17 cellular contexts compared by ENCODE assay signal in the genomic region with DNA sequence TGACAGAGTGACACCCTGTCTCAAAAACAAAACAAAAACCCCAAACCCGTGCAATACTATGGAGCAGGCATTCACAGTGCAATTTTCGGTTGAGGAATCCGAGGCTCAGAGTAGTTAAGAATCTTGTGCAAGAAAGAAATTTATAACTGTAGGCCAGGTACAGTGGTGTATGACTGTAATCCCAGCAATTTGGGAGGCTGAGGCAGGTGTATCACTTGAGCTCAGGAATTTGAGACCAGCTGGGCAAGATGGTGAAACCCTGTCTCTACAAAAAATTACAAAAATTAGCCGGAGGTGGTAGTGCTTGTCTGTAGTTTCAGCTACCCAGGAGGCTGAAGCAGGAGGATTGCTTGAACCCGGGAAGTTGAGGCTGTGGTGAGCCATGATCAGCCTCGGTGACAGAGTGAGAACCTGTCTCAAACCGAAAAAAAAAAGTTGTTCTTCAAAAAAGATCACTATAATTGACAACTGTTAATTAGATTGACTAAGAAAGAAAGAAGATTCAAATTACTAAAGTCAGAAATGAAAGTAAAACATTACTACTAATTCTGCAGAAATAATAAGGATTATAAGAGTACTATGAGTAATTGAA. TPM values are rescaled to one million over a fixed set of nuclear protein-coding genes. Genes with fewer than 3 reads are reported as not detected.
DNase-seq lines count a peak whose midpoint lies in the region; ATAC-seq, FAIRE-seq and TF ChIP-seq lines count a peak whose summit lies in the region.
"Had no signal": no experiment of that assay in that cellular context is flagged by ENCODE, and none has a peak within 500 bp of the region (broad histone marks: within the 10 kb centered on the region; RNA-seq: fewer than 3 reads in every experiment).

No MANE protein-coding gene starts in this region.

- H4K20me1 ChIP-seq in OCI-LY3 (ENCODE audit: insufficient read depth, low read length) = no peaks in the 10 kb centered on the region
- no peaks in the 10 kb centered on the region for H4K20me1 ChIP-seq in GM12878 (ENCODE audit: control insufficient read depth, insufficient read depth)

- BruUV-seq in GM12878 (replicated peaks; lab: Mats Ljungman, UMichigan) = no TSS peak

- intact Hi-C loops in GM12878 (cut with micrococcal nuclease; ENCODE audit: unreplicated experiment) = no loop called here

- H3K9ac ChIP-seq in OCI-LY3 (ENCODE audit: low read length) (no peak overlapping the region), GM12878 (ENCODE audit: control insufficient read depth, insufficient read depth, low read length) (no peak overlapping the region)

- RAD21 ChIA-PET in GM12878 (lab: Charles Lee; ENCODE audit: unreplicated experiment) = interaction anchor here (1.7 to 6.1 kb wide), 5 partner anchors 8 to 65 kb away, joined by 3 to 39 read pairs (median 17); partner anchors contain the start of gene CEACAM1

- TF ChIP-seq POLR2A in GM12878 (IDR thresholded peaks at IDR 0.05; ENCODE audit: low read depth, low read length) = no peak

- H3K9me3 ChIP-seq in OCI-LY3 (ENCODE audit: insufficient read depth, low read length) (no peaks in the 10 kb centered on the region), GM12878 (replicated peaks; ENCODE audit: control insufficient read depth, insufficient read depth, low read length) (no peaks in the 10 kb centered on the region)
- H3K9me3 ChIP-seq: BE2C, Caco-2 had no signal

- H3K9me3 Mint-ChIP-seq in activated naive CD4-positive, alpha-beta T cell treated with anti-CD3 and anti-CD28 coated beads, Interleukin-2, amount 10 ng/mL, durations not matched to agents 7 days and 5 days = no peaks in the 10 kb centered on the region
- no peaks in the 10 kb centered on the region for H3K9me3 Mint-ChIP-seq in activated naive CD4-positive, alpha-beta T cell treated with anti-CD3 and anti-CD28 coated beads, Interleukin-2, amount 50 U/mL, for 72 hours
- H3K9me3 Mint-ChIP-seq in activated T-cell treated with anti-CD3 and anti-CD28 coated beads, Interleukin-2, amount 50 U/mL, for 72 hours = no peaks in the 10 kb centered on the region
- H3K9me3 Mint-ChIP-seq: CD8-positive, alpha-beta memory T cell; HFFc6 had no signal

- DNase-seq in activated naive CD4-positive, alpha-beta T cell treated with anti-CD3 and anti-CD28 coated beads, Interleukin-2, amount 10 ng/mL, durations not matched to agents 7 days and 5 days = no peak
- no peak for DNase-seq in activated naive CD4-positive, alpha-beta T cell treated with anti-CD3 and anti-CD28 coated beads, Interleukin-2, amount 50 U/mL, for 72 hours (ENCODE audit: low spot score in 2 of 2)
- DNase-seq in GM12878 (ENCODE audit: low read depth, low spot score) = no peak
- no peak for DNase-seq in activated T-cell treated with anti-CD3 and anti-CD28 coated beads, Interleukin-2, amount 50 U/mL, for 72 hours
- DNase-seq: BE2C; Caco-2; CD8-positive, alpha-beta memory T cell; DND-41; GDM1; HCEC 1CT; HFFc6 had no signal

- in situ Hi-C loops in GM12878 (cut with MboI) = no loop called here

- 25% methylated on average over 7 of the region's 7 CpGs for WGBS in GM12878 (ENCODE audit: insufficient coverage, insufficient replicate concordance, low lambda C conversion rate, missing lambda C conversion rate)

- H3K27me3 Mint-ChIP-seq in activated naive CD4-positive, alpha-beta T cell treated with anti-CD3 and anti-CD28 coated beads, Interleukin-2, amount 10 ng/mL, durations not matched to agents 7 days and 5 days = no peaks in the 10 kb centered on the region
- H3K27me3 Mint-ChIP-seq in activated T-cell treated with anti-CD3 and anti-CD28 coated beads, Interleukin-2, amount 50 U/mL, for 72 hours (ENCODE audit: low read depth) = no peaks in the 10 kb centered on the region
- H3K27me3 Mint-ChIP-seq: CD8-positive, alpha-beta memory T cell had no signal

- H3K4me3 Mint-ChIP-seq in activated naive CD4-positive, alpha-beta T cell treated with anti-CD3 and anti-CD28 coated beads, Interleukin-2, amount 10 ng/mL, durations not matched to agents 7 days and 5 days = no peak overlapping the region
- H3K4me3 Mint-ChIP-seq in activated T-cell treated with anti-CD3 and anti-CD28 coated beads, Interleukin-2, amount 50 U/mL, for 72 hours = no peak overlapping the region
- H3K4me3 Mint-ChIP-seq: CD8-positive, alpha-beta memory T cell; HFFc6 had no signal

- no peak for FAIRE-seq in GM12878 (lab: Jason Lieb, UNC)
- FAIRE-seq: HepG2, HTR-8/SVneo had no signal

- TF ChIP-seq CTCF in OCI-LY3 (IDR thresholded peaks at IDR 0.05; ENCODE audit: low read depth, low read length) (no peak), GM12878 (IDR thresholded peaks at IDR 0.05 in 2 of 3, conservative IDR thresholded peaks at IDR 0.05 in 1 of 3; ENCODE audit: control insufficient read depth in 2 of 3, extremely low read depth in 1 of 3, insufficient read depth in 1 of 3, low read depth in 3 of 3, low read length in 3 of 3) (no peak)

- H3K4me3 ChIP-seq in OCI-LY3 (ENCODE audit: low read length) (peak overlapping the region; percentile 15; the same call in 1 of the 2 replicates), GM12878 (no peak overlapping the region)

- no peak for TF ChIP-seq RAD21 in GM12878 (IDR thresholded peaks at IDR 0.05; ENCODE audit: insufficient read depth, low read depth, low read length)

- H3K36me3 ChIP-seq in OCI-LY3 (replicated peaks; ENCODE audit: low read depth, low read length) = no peaks in the 10 kb centered on the region
- H3K36me3 ChIP-seq in GM12878 (ENCODE audit: control insufficient read depth in 2 of 2, insufficient read depth in 2 of 2, low read length in 1 of 2) = no peaks in the 10 kb centered on the region
- H3K36me3 ChIP-seq: BE2C had no signal

- H3K36me3 Mint-ChIP-seq in activated naive CD4-positive, alpha-beta T cell treated with anti-CD3 and anti-CD28 coated beads, Interleukin-2, amount 10 ng/mL, durations not matched to agents 7 days and 5 days = peaks cover 55% of the 10 kb centered on the region
- peaks cover 0 to 15% of the 10 kb centered on the region in 2 donors for H3K36me3 Mint-ChIP-seq in activated naive CD4-positive, alpha-beta T cell treated with anti-CD3 and anti-CD28 coated beads, Interleukin-2, amount 50 U/mL, for 72 hours
- H3K36me3 Mint-ChIP-seq in activated T-cell treated with anti-CD3 and anti-CD28 coated beads, Interleukin-2, amount 50 U/mL, for 72 hours (ENCODE audit: insufficient read depth in 2 of 2) = no peaks in the 10 kb centered on the region

- peak overlapping the region; percentile 55 for H3K4me2 ChIP-seq in OCI-LY3 (ENCODE audit: low read length)
- H3K4me2 ChIP-seq in GM12878 (ENCODE audit: control insufficient read depth, insufficient read depth) = peak overlapping the region; percentile 18; the same call in 1 of the 2 replicates

- H3K27ac ChIP-seq in OCI-LY3 (ENCODE audit: low read length) = no peak overlapping the region
- no peak overlapping the region for H3K27ac ChIP-seq in GM12878 (ENCODE audit: control insufficient read depth, insufficient read depth)
- H3K27ac ChIP-seq: C4-2B had no signal

- CTCF ChIA-PET in activated naive CD4-positive, alpha-beta T cell treated with anti-CD3 and anti-CD28 coated beads, Interleukin-2, amount 10 ng/mL, durations not matched to agents 7 days and 5 days (lab: Charles Lee) = interaction anchor here (0.9 to 2.0 kb wide), 2 partner anchors 13 to 14 kb away, joined by 3 to 6 read pairs; partner anchors contain the start of gene CEACAM1
- CTCF ChIA-PET in GM12878 (lab: Yijun Ruan, JAX) = interaction anchor here (0.6 to 3.7 kb wide), 6 partner anchors 13 to 768 kb away, joined by 3 to 51 read pairs (median 8); partner anchors contain the start of gene CEACAM1

- ATAC-seq in activated naive CD4-positive, alpha-beta T cell treated with anti-CD3 and anti-CD28 coated beads, Interleukin-2, amount 50 U/mL, for 72 hours = no peak
- ATAC-seq in GM12878 (no peak), HG02973 (IDR thresholded peaks at IDR 0.05; ENCODE audit: unreplicated experiment) (no peak), GM19035 (IDR thresholded peaks at IDR 0.05; ENCODE audit: unreplicated experiment) (no peak)
- ATAC-seq in activated T-cell treated with anti-CD3 and anti-CD28 coated beads, Interleukin-2, amount 50 U/mL, for 72 hours (replicated peaks in 1 of 2) = no peak
- ATAC-seq: HepG2 had no signal

- H3K79me2 ChIP-seq in OCI-LY3 (ENCODE audit: low read length) = no peaks in the 10 kb centered on the region
- H3K79me2 ChIP-seq in GM12878 (ENCODE audit: control insufficient read depth, insufficient read depth, low read length) = no peaks in the 10 kb centered on the region

- no peak overlapping the region for H2AFZ ChIP-seq in OCI-LY3 (ENCODE audit: low read depth, low read length)
- no peak overlapping the region for H2AFZ ChIP-seq in GM12878 (ENCODE audit: control insufficient read depth, low read depth, low read length)

- SMC1A ChIA-PET in GM12878 (lab: Charles Lee; ENCODE audit: uncharacterized antibody, unreplicated experiment) = interaction anchor here (0.9 to 6.5 kb wide), 11 partner anchors 9 to 77 kb away, joined by 3 to 53 read pairs (median 7); partner anchors contain the start of gene CEACAM1

- H3K4me1 ChIP-seq in OCI-LY3 (ENCODE audit: low read length) (peaks cover 37% of the 10 kb centered on the region), GM12878 (ENCODE audit: control insufficient read depth, insufficient read depth, low read length) (peaks cover 38% of the 10 kb centered on the region)
- H3K4me1 ChIP-seq: BE2C had no signal

- peak overlapping the region; percentile 52 for H3K27ac Mint-ChIP-seq in activated naive CD4-positive, alpha-beta T cell treated with anti-CD3 and anti-CD28 coated beads, Interleukin-2, amount 10 ng/mL, durations not matched to agents 7 days and 5 days
- no peak overlapping the region for H3K27ac Mint-ChIP-seq in activated naive CD4-positive, alpha-beta T cell treated with anti-CD3 and anti-CD28 coated beads, Interleukin-2, amount 50 U/mL, for 72 hours
- H3K27ac Mint-ChIP-seq in activated T-cell treated with anti-CD3 and anti-CD28 coated beads, Interleukin-2, amount 50 U/mL, for 72 hours = no peak overlapping the region
- H3K27ac Mint-ChIP-seq: CD8-positive, alpha-beta memory T cell; HFFc6 had no signal

- H3K4me1 Mint-ChIP-seq in activated naive CD4-positive, alpha-beta T cell treated with anti-CD3 and anti-CD28 coated beads, Interleukin-2, amount 10 ng/mL, durations not matched to agents 7 days and 5 days = peaks cover 40% of the 10 kb centered on the region
- peaks cover 32% of the 10 kb centered on the region for H3K4me1 Mint-ChIP-seq in activated T-cell treated with anti-CD3 and anti-CD28 coated beads, Interleukin-2, amount 50 U/mL, for 72 hours (ENCODE audit: low read depth)

- no peak for TF ChIP-seq EP300 in GM12878 (IDR thresholded peaks at IDR 0.05; ENCODE audit: borderline replicate concordance in 1 of 2, control insufficient read depth in 1 of 2, low read depth in 2 of 2, low read length in 2 of 2)

- H3K27me3 ChIP-seq in OCI-LY3 (ENCODE audit: low read depth, low read length) (peaks cover 27% of the 10 kb centered on the region), GM12878 (replicated peaks in 1 of 2; ENCODE audit: control insufficient read depth in 2 of 2, insufficient read depth in 2 of 2, low read length in 1 of 2) (no peaks in the 10 kb centered on the region)

- POLR2A ChIA-PET in GM12878 (lab: Charles Lee) = interaction anchor here (1.9 to 4.0 kb wide), 3 partner anchors 13 to 49 kb away, joined by 9 to 16 read pairs (median 10); partner anchors contain the start of gene CEACAM1

RNA-seq across cellular contexts. Expression of gene CEACAM1, which starts 12.9 kb away (rescaled TPM):
- total RNA-seq in activated naive CD4-positive, alpha-beta T cell treated with anti-CD3 and anti-CD28 coated beads, Interleukin-2, amount 50 U/mL, for 72 hours = 1 to 10 TPM; 5.3 to 6.4 TPM
- total RNA-seq in GM12878 (2013; cell fraction: nucleolus; rRNA removed) = 94.1 and 95.0 TPM in 2 replicates
- total RNA-seq in GM12878 (2014; rRNA removed) (5.4 and 6.8 TPM in 2 replicates), GM12878 (2014; rRNA removed; fragmentation: Illumina TruSeq; extraction: Trizol) (3.9 and 5.4 TPM in 2 replicates), GM12878 (2021) (8.0 and 9.0 TPM in 2 replicates)
- polyA plus RNA-seq in GM12878 (2011; ENCODE audit: low read depth) = 4.1 TPM
- polyA plus RNA-seq in GM12878 (2011; rRNA removed) (15.9 and 24.0 TPM in 2 replicates), GM12878 (2014; fragmentation: Illumina TruSeq; extraction: Trizol) (16.4 and 16.8 TPM in 2 replicates), GM12878 (2014; fragmentation: Nextera tagmentation; extraction: Ambion mirVana) (1 to 10 TPM; 4.2 to 5.3 TPM), GM12878 (2014; rRNA removed) (8.8 and 14.4 TPM in 2 replicates), GM12878 (2016; fragmentation: Nextera tagmentation; extraction: Ambion mirVana) (1 to 10 TPM; 5.7 to 6.3 TPM)
- polyA plus RNA-seq in GM12878 (2011; cell fraction: cytosol; rRNA removed) = 13.1 and 13.7 TPM in 2 replicates
- polyA plus RNA-seq in GM12878 (2011; cell fraction: nucleus; rRNA removed) = 48.0 and 53.3 TPM in 2 replicates
- 4.9 and 5.0 TPM in 2 replicates for polyA plus RNA-seq in GM12878 (2012)
- 18.1 and 18.7 TPM in 2 replicates for polyA minus RNA-seq in GM12878 (2011; rRNA and poly(A)+ RNA removed)
- polyA minus RNA-seq in GM12878 (2011; cell fraction: cytosol; rRNA and poly(A)+ RNA removed) = 3.5 and 3.6 TPM in 2 replicates
- polyA minus RNA-seq in GM12878 (2011; cell fraction: nucleus; rRNA and poly(A)+ RNA removed) = 17.4 and 20.0 TPM in 2 replicates
- 1 to 10 TPM; 4.0 to 8.2 TPM for total RNA-seq in activated T-cell treated with anti-CD3 and anti-CD28 coated beads, Interleukin-2, amount 50 U/mL, for 72 hours
- total RNA-seq: HFFc6 had no signal
